Comparison of ENCODE assay signal across 1 cellular context in genomic region chr20:36871640-36872570, GRCh38.
A peak's percentile ranks its signal among the peaks of the same experiment; 100 is the strongest.
TF ChIP-seq lines count a peak whose summit lies in the region.

No MANE protein-coding gene starts in this region.

TF ChIP-seq in HepG2, 621 proteins besides CTCF, POLR2A, EP300 and RAD21 (continued from another document and continues in another):
- TF ChIP-seq AHDC1 (CRISPR knock-in tag; IDR thresholded peaks at IDR 0.05; ENCODE audit: borderline replicate concordance), result no peak; the same call in 1 of the 2 replicates
- 0 out of 2 replicates have a peak, but pooled peaks have one; percentile 17 for TF ChIP-seq FOXK1 (CRISPR knock-in tag; IDR thresholded peaks at IDR 0.05; ENCODE audit: borderline replicate concordance, low read depth)
- TF ChIP-seq GABPB1 (CRISPR knock-in tag; IDR thresholded peaks at IDR 0.05), result peak; percentile 42
- 0 out of 2 replicates have a peak, but pooled peaks have one; percentile 14 for TF ChIP-seq ZBTB4 (CRISPR knock-in tag; IDR thresholded peaks at IDR 0.05; ENCODE audit: borderline replicate concordance)
- peak; percentile 66; the same call in 1 of the 2 replicates for TF ChIP-seq MEF2D (CRISPR knock-in tag; IDR thresholded peaks at IDR 0.05)
- TF ChIP-seq ZNF589 (CRISPR knock-in tag; conservative IDR thresholded peaks at IDR 0.05), result no peak
- no peak for TF ChIP-seq ZNF207 (IDR thresholded peaks at IDR 0.05; ENCODE audit: borderline replicate concordance)
- TF ChIP-seq ZNF256 (CRISPR knock-in tag; conservative IDR thresholded peaks at IDR 0.05), result 0 out of 2 replicates have a peak, but pooled peaks have one; percentile 18
- no peak for TF ChIP-seq ZNF383 (CRISPR knock-in tag; IDR thresholded peaks at IDR 0.05; ENCODE audit: borderline replicate concordance)
- TF ChIP-seq SALL2 (CRISPR knock-in tag; IDR thresholded peaks at IDR 0.05), result peak; percentile 43
- TF ChIP-seq ZNF121 (CRISPR knock-in tag; IDR thresholded peaks at IDR 0.05), result peak; percentile 90
- TF ChIP-seq KAT8 (CRISPR knock-in tag; IDR thresholded peaks at IDR 0.05), result 0 out of 2 replicates have a peak, but pooled peaks have one; percentile 5
- TF ChIP-seq ZFP36L1 (CRISPR knock-in tag; IDR thresholded peaks at IDR 0.05), result 0 out of 2 replicates have a peak, but pooled peaks have one; percentile 68
- no peak for TF ChIP-seq NFRKB (IDR thresholded peaks at IDR 0.05)
- peak; percentile 13; the same call in 1 of the 2 replicates for TF ChIP-seq ZNF317 (CRISPR knock-in tag; IDR thresholded peaks at IDR 0.05)
- peak; percentile 62; the same call in 1 of the 2 replicates for TF ChIP-seq ZNF644 (CRISPR knock-in tag; IDR thresholded peaks at IDR 0.05; ENCODE audit: low read depth)
- peak; percentile 91 for TF ChIP-seq RBAK (CRISPR knock-in tag; IDR thresholded peaks at IDR 0.05)
- peak; percentile 67; the same call in 1 of the 2 replicates for TF ChIP-seq TBX3 (IDR thresholded peaks at IDR 0.05; ENCODE audit: borderline replicate concordance)
- TF ChIP-seq HNRNPLL (IDR thresholded peaks at IDR 0.05; ENCODE audit: low read depth, low read length, poor library complexity, severe bottlenecking), result peak; percentile 2
- TF ChIP-seq CREB3 (CRISPR knock-in tag; IDR thresholded peaks at IDR 0.05), result no peak
- peak; percentile 51; the same call in 1 of the 2 replicates for TF ChIP-seq ZFY (CRISPR knock-in tag; IDR thresholded peaks at IDR 0.05)
- TF ChIP-seq PBX2 (CRISPR knock-in tag; IDR thresholded peaks at IDR 0.05), result no peak
- 0 out of 2 replicates have a peak, but pooled peaks have one; percentile 66 for TF ChIP-seq ZNF839 (CRISPR knock-in tag; IDR thresholded peaks at IDR 0.05; ENCODE audit: borderline replicate concordance)
- 0 out of 2 replicates have a peak, but pooled peaks have one; percentile 0 for TF ChIP-seq REPIN1 (CRISPR knock-in tag; IDR thresholded peaks at IDR 0.05; ENCODE audit: borderline replicate concordance, low read depth)
- TF ChIP-seq TSC22D2 (CRISPR knock-in tag; IDR thresholded peaks at IDR 0.05; ENCODE audit: borderline replicate concordance), result 0 out of 2 replicates have a peak, but pooled peaks have one; percentile 18
- peak; percentile 61; the same call in 1 of the 2 replicates for TF ChIP-seq ZNF512B (CRISPR knock-in tag; IDR thresholded peaks at IDR 0.05; ENCODE audit: borderline replicate concordance)
- peak; percentile 45; the same call in 1 of the 2 replicates for TF ChIP-seq KDM5B (CRISPR knock-in tag; IDR thresholded peaks at IDR 0.05; ENCODE audit: borderline replicate concordance)
- 0 out of 2 replicates have a peak, but pooled peaks have one; percentile 65 for TF ChIP-seq ZSCAN9 (CRISPR knock-in tag; IDR thresholded peaks at IDR 0.05; ENCODE audit: borderline replicate concordance)
- peak; percentile 74; the same call in 1 of the 2 replicates for TF ChIP-seq CEBPB (IDR thresholded peaks at IDR 0.05; ENCODE audit: borderline replicate concordance, low read depth, low read length)
- TF ChIP-seq GZF1 (CRISPR knock-in tag; IDR thresholded peaks at IDR 0.05), result 0 out of 2 replicates have a peak, but pooled peaks have one; percentile 51
- no peak for TF ChIP-seq FUBP1 (CRISPR knock-in tag; IDR thresholded peaks at IDR 0.05; ENCODE audit: borderline replicate concordance)
- no peak for TF ChIP-seq NRL (CRISPR knock-in tag; IDR thresholded peaks at IDR 0.05; ENCODE audit: borderline replicate concordance)
- TF ChIP-seq HBP1 (CRISPR knock-in tag; IDR thresholded peaks at IDR 0.05; ENCODE audit: low read depth), result peak; percentile 70; the same call in 1 of the 2 replicates
- no peak for TF ChIP-seq DZIP1 (CRISPR knock-in tag; IDR thresholded peaks at IDR 0.05)
- 0 out of 2 replicates have a peak, but pooled peaks have one; percentile 71 for TF ChIP-seq ZNF784 (CRISPR knock-in tag; IDR thresholded peaks at IDR 0.05; ENCODE audit: borderline replicate concordance)
